ENCODE assay signal across 30 cellular contexts in genomic region chr5:123787136-123787535, GRCh38.
"Had no signal": no experiment of that assay in that cellular context is flagged by ENCODE, and none has a peak within 500 bp of the region (broad histone marks: within the 10 kb centered on the region; RNA-seq: fewer than 3 reads in every experiment).

No MANE protein-coding gene starts in this region.

- H3K4me3 ChIP-seq: heart left ventricle, left lung, lower lobe of right lung, psoas muscle, tibial nerve, uterus had no signal

- H3K36me3 ChIP-seq: heart left ventricle, left lung, lower lobe of right lung, neutrophil, tibial nerve, uterus had no signal

- H3K36me3 Mint-ChIP-seq: natural killer cell; stimulated activated memory B cell treated with anti-CD40 and anti-IgM and Interleukin-4, amounts not matched to agents 10 μg/mL and 1 μg/mL and 100 μg/mL, for 72 hours had no signal

- H3K9me3 ChIP-seq: neutrophil, uterus had no signal

- H3K27ac ChIP-seq: heart left ventricle, left lung, lower lobe of right lung, neutrophil, parathyroid adenoma, psoas muscle, tibial nerve, uterus had no signal

- DNase-seq: heart left ventricle; hypothalamus; immature natural killer cell; kidney; left colon; left lung; lower lobe of right lung; mammary epithelial cell; mesenchymal stem cell; natural killer cell; occipital lobe; psoas muscle; retina; right cardiac atrium; small intestine; stimulated activated CD4-positive, alpha-beta T cell treated with anti-CD3 and anti-CD28 coated beads, Interleukin-1b, Interleukin-23, amount 100 ng/mL, for 48 hours; stimulated activated CD4-positive, alpha-beta T cell treated with anti-CD3 and anti-CD28 coated beads, Interleukin-2, amount 100 ng/mL, for 48 hours; stimulated activated CD4-positive, alpha-beta T cell treated with anti-CD3 and anti-CD28 coated beads, Interleukin-4, amount 100 ng/mL, for 4 hours; stimulated activated CD8-positive, alpha-beta memory T cell treated with anti-CD3 and anti-CD28 coated beads, Interleukin-4, amount 100 ng/mL, for 48 hours; stimulated activated naive CD4-positive, alpha-beta T cell treated with Interleukin-2 at 50 U/mL for 16 hours; stimulated activated naive CD8-positive, alpha-beta T cell treated with anti-CD3 and anti-CD28 coated beads, Interleukin-15, amount 100 ng/mL, for 72 hours; substantia nigra; uterus had no signal

- H3K4me3 Mint-ChIP-seq: immature natural killer cell; naive B cell; natural killer cell; stimulated activated memory B cell treated with anti-CD40 and anti-IgM and Interleukin-4, amounts not matched to agents 10 μg/mL and 1 μg/mL and 100 μg/mL, for 72 hours; stimulated activated naive CD8-positive, alpha-beta T cell treated with anti-CD3 and anti-CD28 coated beads, Interleukin-15, amount 100 ng/mL, for 72 hours; type B pancreatic cell had no signal

- H3K27me3 ChIP-seq: heart left ventricle, left lung, neutrophil, tibial nerve, uterus had no signal

- H3K27me3 Mint-ChIP-seq: stimulated activated naive CD8-positive, alpha-beta T cell treated with anti-CD3 and anti-CD28 coated beads, Interleukin-15, amount 100 ng/mL, for 72 hours had no signal

- H3K79me2 ChIP-seq: parathyroid adenoma had no signal

- H3K27ac Mint-ChIP-seq: immature natural killer cell; naive B cell; natural killer cell; stimulated activated memory B cell treated with anti-CD40 and anti-IgM and Interleukin-4, amounts not matched to agents 10 μg/mL and 1 μg/mL and 100 μg/mL, for 72 hours; stimulated activated naive CD8-positive, alpha-beta T cell treated with anti-CD3 and anti-CD28 coated beads, Interleukin-15, amount 100 ng/mL, for 72 hours; type B pancreatic cell had no signal

- H3K4me1 ChIP-seq: lower lobe of right lung, parathyroid adenoma, uterus had no signal

- H3K9ac ChIP-seq: parathyroid adenoma had no signal

- ATAC-seq: heart left ventricle; left colon; left lung; lower lobe of right lung; natural killer cell; psoas muscle; right cardiac atrium; sciatic nerve; stimulated activated memory B cell treated with anti-CD40 and anti-IgM and Interleukin-4, amounts not matched to agents 10 μg/mL and 1 μg/mL and 100 μg/mL, for 72 hours; stimulated activated naive CD8-positive, alpha-beta T cell treated with anti-CD3 and anti-CD28 coated beads, Interleukin-15, amount 100 ng/mL, for 72 hours had no signal

- H3K4me1 Mint-ChIP-seq: immature natural killer cell; natural killer cell; stimulated activated naive CD8-positive, alpha-beta T cell treated with anti-CD3 and anti-CD28 coated beads, Interleukin-15, amount 100 ng/mL, for 72 hours had no signal
